8 cellular contexts compared by ENCODE assay signal in genomic region chr20:32091888-32092346, GRCh38. TPM values are rescaled to one million over a fixed set of nuclear protein-coding genes. Genes with fewer than 3 reads are reported as not detected.
DNase-seq lines count a peak whose midpoint lies in the region; ATAC-seq and TF ChIP-seq lines count a peak whose summit lies in the region.

No MANE protein-coding gene starts in this region.

- TF ChIP-seq POLR2A in stomach (IDR thresholded peaks at IDR 0.05): no peak

- no peaks in the 10 kb centered on the region; the same call in 1 of the 2 replicates for H3K9me3 ChIP-seq in Panc1 (ENCODE audit: control insufficient read depth, insufficient read depth, low read depth, low read length)
- H3K9me3 ChIP-seq in fibroblast of lung (ENCODE audit: control insufficient read depth, insufficient read depth, low read depth, low read length): no peaks in the 10 kb centered on the region
- no peaks in the 10 kb centered on the region for H3K9me3 ChIP-seq in neural progenitor cell (ENCODE audit: low read depth)
- no peaks in the 10 kb centered on the region for H3K9me3 ChIP-seq in stomach

- H3K27me3 Mint-ChIP-seq in activated T-cell treated with anti-CD3 and anti-CD28 coated beads, Interleukin-2, amount 50 U/mL, for 4 hours (ENCODE audit: low read depth): no peaks in the 10 kb centered on the region
- H3K27me3 Mint-ChIP-seq in neural progenitor cell (ENCODE audit: insufficient read depth, low read depth): peaks cover 7% of the 10 kb centered on the region

- no peaks in the 10 kb centered on the region for H4K20me1 ChIP-seq in fibroblast of lung (ENCODE audit: control insufficient read depth, extremely low read depth, insufficient read depth, low read length)
- no peaks in the 10 kb centered on the region for H4K20me1 ChIP-seq in neural progenitor cell (ENCODE audit: low read depth)

- H3K36me3 ChIP-seq in Panc1 (ENCODE audit: control insufficient read depth, insufficient read depth, low read length) (no peaks in the 10 kb centered on the region), fibroblast of lung (ENCODE audit: control insufficient read depth, insufficient read depth, low read length) (no peaks in the 10 kb centered on the region), neural progenitor cell (no peaks in the 10 kb centered on the region), stomach (no peaks in the 10 kb centered on the region)

- in situ Hi-C loops in Panc1 (cut with HindIII; ENCODE audit: low pct_unique_long_range_greater_than_20kb, low sequenced_read_pairs): no loop called here

- no peak overlapping the region for H3K27ac Mint-ChIP-seq in neural progenitor cell

- CTCF ChIA-PET in Panc1 (lab: Charles Lee): interaction anchor here (0.6 to 2.5 kb wide), 10 partner anchors 10 to 263 kb away, joined by 3 to 13 read pairs (median 4); no protein-coding TSS in a partner anchor

- no peaks in the 10 kb centered on the region for H3K36me3 Mint-ChIP-seq in activated T-cell treated with anti-CD3 and anti-CD28 coated beads, Interleukin-2, amount 50 U/mL, for 4 hours (ENCODE audit: insufficient read depth)
- H3K36me3 Mint-ChIP-seq in neural progenitor cell: no peaks in the 10 kb centered on the region

- no peak overlapping the region for H3K4me3 ChIP-seq in Panc1 (ENCODE audit: low read depth in 2 of 2, low read length in 2 of 2)
- H3K4me3 ChIP-seq in fibroblast of lung (replicated peaks in 1 of 4; ENCODE audit: control extremely low read depth in 1 of 4, insufficient read depth in 1 of 4, low read depth in 3 of 4, low read length in 4 of 4): no peak overlapping the region
- H3K4me3 ChIP-seq in neural progenitor cell: no peak overlapping the region
- no peak overlapping the region for H3K4me3 ChIP-seq in stomach

- no peak for TF ChIP-seq EP300 in stomach (IDR thresholded peaks at IDR 0.05)

- no peak overlapping the region for H3K4me2 ChIP-seq in fibroblast of lung (ENCODE audit: extremely low read depth, insufficient read depth, low read length)
- no peak overlapping the region for H3K4me2 ChIP-seq in neural progenitor cell

- ATAC-seq in Panc1: peak; percentile 83
- peak; percentile 72 to 84 for ATAC-seq in activated T-cell treated with anti-CD3 and anti-CD28 coated beads, Interleukin-2, amount 50 U/mL, for 4 hours
- no peak for ATAC-seq in GM18517 (IDR thresholded peaks at IDR 0.05; ENCODE audit: unreplicated experiment)

- H3K27me3 ChIP-seq in Panc1 (ENCODE audit: control insufficient read depth, insufficient read depth, low read length) (peaks cover 3% of the 10 kb centered on the region; the same call in 1 of the 2 replicates), fibroblast of lung (ENCODE audit: control insufficient read depth, insufficient read depth, low read length) (peaks cover 16% of the 10 kb centered on the region), neural progenitor cell (peaks cover 11% of the 10 kb centered on the region), stomach (peaks cover 0 to 9% (median 0%) of the 10 kb centered on the region in 3 donors)

- TF ChIP-seq CTCF in Panc1 (IDR thresholded peaks at IDR 0.05) (peak; percentile 100), fibroblast of lung (conservative IDR thresholded peaks at IDR 0.05 in 1 of 2, IDR thresholded peaks at IDR 0.05 in 1 of 2; ENCODE audit: low read depth in 1 of 2, low read length in 2 of 2) (peak; percentile 82 to 91), neural progenitor cell (IDR thresholded peaks at IDR 0.05) (peak; percentile 96), stomach (IDR thresholded peaks at IDR 0.05) (peak in 5 of 7 experiments; percentile 75 to 89 (median 87))

- H3K9ac ChIP-seq in fibroblast of lung (ENCODE audit: insufficient read depth, low read length): no peak overlapping the region
- H3K9ac ChIP-seq in neural progenitor cell: no peak overlapping the region

- POLR2A ChIA-PET in Panc1 (lab: Charles Lee): interaction anchor here (0.7 to 0.9 kb wide), 3 partner anchors 57 to 486 kb away, joined by 4 to 5 read pairs (median 4); no protein-coding TSS in a partner anchor

- H2AFZ ChIP-seq in fibroblast of lung (ENCODE audit: low read length) (no peak overlapping the region), neural progenitor cell (replicated peaks) (peak overlapping the region; percentile 8)

- H3K4me1 Mint-ChIP-seq in activated T-cell treated with anti-CD3 and anti-CD28 coated beads, Interleukin-2, amount 50 U/mL, for 4 hours (ENCODE audit: low read depth): peaks cover 2% of the 10 kb centered on the region
- peaks cover 17% of the 10 kb centered on the region for H3K4me1 Mint-ChIP-seq in neural progenitor cell

- H3F3A ChIP-seq in neural progenitor cell (ENCODE audit: low read depth): peaks cover 6% of the 10 kb centered on the region

- DNase-seq in EH (ENCODE audit: low read depth): peak; percentile 78
- peak; percentile 65 for DNase-seq in LHCN-M2 (ENCODE audit: low read depth)
- peak; percentile 67 for DNase-seq in Panc1 (ENCODE audit: low read depth, low spot score)
- DNase-seq in activated T-cell treated with anti-CD3 and anti-CD28 coated beads, Interleukin-2, amount 50 U/mL, for 4 hours: peak; percentile 72
- peak; percentile 54 to 79 for DNase-seq in fibroblast of lung (ENCODE audit: low read depth in 2 of 2)
- DNase-seq in neural progenitor cell (ENCODE audit: low spot score): peak; percentile 92
- DNase-seq in stomach: peak; percentile 78

- WGBS in stomach, 5 donors: 1 to 4% (median 3%) methylated on average over 7 of the region's 7 CpGs

- H3K4me3 Mint-ChIP-seq in activated T-cell treated with anti-CD3 and anti-CD28 coated beads, Interleukin-2, amount 50 U/mL, for 4 hours: no peak overlapping the region
- H3K4me3 Mint-ChIP-seq in neural progenitor cell: no peak overlapping the region

- no peaks in the 10 kb centered on the region for H3K79me2 ChIP-seq in fibroblast of lung (ENCODE audit: control insufficient read depth, insufficient read depth, low read length)
- no peaks in the 10 kb centered on the region for H3K79me2 ChIP-seq in neural progenitor cell (ENCODE audit: low read depth)

- no TSS peak for BruUV-seq in Panc1 (replicated peaks; lab: Mats Ljungman, UMichigan)

- intact Hi-C loops in Panc1 (cut with micrococcal nuclease; ENCODE audit: unreplicated experiment): loop anchor here (2.0 to 10.0 kb wide), 4 partner anchors 55 to 270 kb away; partner anchors contain the start of gene PDRG1
- intact Hi-C loops in stomach (cut with DNase I; ENCODE audit: low total_unique reads): no loop called here

- H3K4me1 ChIP-seq in Panc1 (ENCODE audit: control insufficient read depth, insufficient read depth, low read length) (no peaks in the 10 kb centered on the region), fibroblast of lung (ENCODE audit: control insufficient read depth, extremely low read depth, insufficient read depth, low read length) (no peaks in the 10 kb centered on the region), neural progenitor cell (peaks cover 7% of the 10 kb centered on the region), stomach (peaks cover 0 to 4% (median 0%) of the 10 kb centered on the region in 4 donors)

- no peaks in the 10 kb centered on the region for H3K9me3 Mint-ChIP-seq in activated T-cell treated with anti-CD3 and anti-CD28 coated beads, Interleukin-2, amount 50 U/mL, for 4 hours
- H3K9me3 Mint-ChIP-seq in neural progenitor cell: no peaks in the 10 kb centered on the region

- no peak overlapping the region for H3K27ac ChIP-seq in Panc1 (ENCODE audit: low read length)
- H3K27ac ChIP-seq in fibroblast of lung (ENCODE audit: insufficient read depth, low read length): no peak overlapping the region
- H3K27ac ChIP-seq in neural progenitor cell: no peak overlapping the region
- H3K27ac ChIP-seq in stomach: no peak overlapping the region

RNA-seq across cellular contexts. Expression of gene TM9SF4, which starts 17.6 kb away (rescaled TPM):
- 32.6 and 36.8 TPM in 2 replicates for total RNA-seq in LHCN-M2 (2014; rRNA removed)
- polyA plus RNA-seq in LHCN-M2 (2012): 25.6 TPM
- 180 TPM for total RNA-seq in Panc1 (2021; ENCODE audit: unreplicated experiment)
- polyA plus RNA-seq in Panc1 (2012; ENCODE audit: insufficient read length): 137 TPM
- total RNA-seq in activated T-cell treated with anti-CD3 and anti-CD28 coated beads, Interleukin-2, amount 50 U/mL, for 4 hours: 10 to 100 TPM; 43.5 to 48.6 (median 44.4) TPM
- 22.3 and 33.5 TPM in 2 replicates for total RNA-seq in fibroblast of lung
- polyA plus RNA-seq in fibroblast of lung: 67.3 and 71.3 TPM in 2 replicates
- 36.6 and 43.0 TPM in 2 replicates for polyA plus RNA-seq in fibroblast of lung (2012)
- 111 and 118 TPM in 2 replicates for polyA minus RNA-seq in fibroblast of lung (ENCODE audit: low replicate concordance)
- 27.9 and 41.7 TPM in 2 replicates for total RNA-seq in neural progenitor cell (ENCODE audit: low replicate concordance)
- total RNA-seq in stomach: 10 to 100 TPM; 20.6 to 50.8 (median 27.7) TPM
- 10 to 100 TPM in 2 of 3 donors, 1 to 10 TPM in 1; 6.7 to 22.5 (median 13.1) TPM for polyA plus RNA-seq in stomach

RNA-seq across cellular contexts. Expression of gene HCK, which starts 39.9 kb away (rescaled TPM):
- total RNA-seq in LHCN-M2 (2014; rRNA removed) (not detected in 2 replicates), Panc1 (2021; ENCODE audit: unreplicated experiment) (0.98 TPM), fibroblast of lung (not detected in 2 replicates), neural progenitor cell (ENCODE audit: low replicate concordance) (not detected in 2 replicates), stomach (1 to 10 TPM in 4 of 5 donors, not detected in 1; 1.3 to 6.8 (median 3.3) TPM)
- polyA plus RNA-seq in LHCN-M2 (2012): 0.24 TPM
- polyA plus RNA-seq in Panc1 (2012; ENCODE audit: insufficient read length): 1.1 TPM
- total RNA-seq in activated T-cell treated with anti-CD3 and anti-CD28 coated beads, Interleukin-2, amount 50 U/mL, for 4 hours: under 1 TPM in 2 of 3 donors, not detected in 1; 0.13 to 0.46 TPM
- polyA plus RNA-seq in fibroblast of lung (not detected in 2 replicates), stomach (10 to 100 TPM in 2 of 3 donors, 1 to 10 TPM in 1; 4.4 to 14.7 (median 10.4) TPM)
- not detected in 2 replicates for polyA plus RNA-seq in fibroblast of lung (2012)
- not detected in 2 replicates for polyA minus RNA-seq in fibroblast of lung (ENCODE audit: low replicate concordance)
